Comparison of ENCODE assay signal across 10 cellular contexts in the genomic region with DNA sequence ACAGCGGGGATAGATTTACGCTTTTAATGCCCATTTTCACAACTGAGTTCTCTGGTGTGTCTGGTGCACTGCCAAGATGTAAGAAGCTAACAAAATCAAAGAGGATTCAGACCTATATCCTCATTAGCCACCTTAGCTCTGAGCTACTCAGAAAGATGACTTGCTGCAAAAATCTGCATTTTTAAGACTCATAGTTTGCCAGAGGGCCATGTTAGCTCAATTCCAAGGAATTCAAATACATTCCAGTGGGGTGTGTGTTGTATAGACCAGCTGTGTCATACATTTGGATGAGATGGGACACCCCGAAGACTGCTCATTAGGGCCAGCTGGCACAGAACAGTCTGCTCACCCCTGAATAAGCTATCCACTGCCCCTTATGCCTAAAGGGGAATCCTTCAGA. TPM values are rescaled to one million over a fixed set of nuclear protein-coding genes. Genes with fewer than 3 reads are reported as not detected.
DNase-seq lines count a peak whose midpoint lies in the region; ATAC-seq and TF ChIP-seq lines count a peak whose summit lies in the region.
"Had no signal": no experiment of that assay in that cellular context is flagged by ENCODE, and none has a peak within 500 bp of the region (broad histone marks: within the 10 kb centered on the region; RNA-seq: fewer than 3 reads in every experiment).

No MANE protein-coding gene starts in this region.

- peak overlapping the region; percentile 90 for H3K27ac Mint-ChIP-seq in CD4-positive, alpha-beta T cell

- H3K27me3 ChIP-seq in CD4-positive, alpha-beta T cell (ENCODE audit: control insufficient read depth, insufficient read depth, low read length), result no peaks in the 10 kb centered on the region
- H3K27me3 ChIP-seq in colonic mucosa (no peaks in the 10 kb centered on the region), osteoblast (ENCODE audit: insufficient read depth, low read length) (no peaks in the 10 kb centered on the region), body of pancreas (no peaks in the 10 kb centered on the region)
- H3K27me3 ChIP-seq: tibial artery had no signal

- peaks cover 5% of the 10 kb centered on the region for H3K4me1 ChIP-seq in colonic mucosa
- peaks cover 39% of the 10 kb centered on the region for H3K4me1 ChIP-seq in osteoblast (ENCODE audit: insufficient read depth, low read length)
- H3K4me1 ChIP-seq in body of pancreas, result peaks cover 21% of the 10 kb centered on the region

- H3K9me3 ChIP-seq in CD4-positive, alpha-beta T cell (ENCODE audit: control insufficient read depth, low read length), result no peaks in the 10 kb centered on the region
- H3K9me3 ChIP-seq in colonic mucosa (no peaks in the 10 kb centered on the region), osteoblast (ENCODE audit: low read depth, low read length) (no peaks in the 10 kb centered on the region), body of pancreas (no peaks in the 10 kb centered on the region)
- H3K9me3 ChIP-seq: tibial artery had no signal

- H3K27ac ChIP-seq in CD4-positive, alpha-beta T cell (ENCODE audit: low read depth, low read length), result peak overlapping the region; percentile 97
- H3K27ac ChIP-seq in colonic mucosa (peak overlapping the region; percentile 68), osteoblast (ENCODE audit: low read depth, low read length) (peak overlapping the region; percentile 66), body of pancreas (peak overlapping the region in 1 of 4 donors; percentile 10)

- intact Hi-C loops in CD4-positive, alpha-beta T cell (cut with DNase I, micrococcal nuclease), result no loop called here
- intact Hi-C loops in colonic mucosa (cut with DNase I) (no loop called here), body of pancreas (cut with DNase I) (no loop called here)

- H4K20me1 ChIP-seq in osteoblast (ENCODE audit: insufficient read depth, low read length), result no peaks in the 10 kb centered on the region

- WGBS in body of pancreas, 2 donors, result 53 to 59% methylated on average over 3 of the region's 3 CpGs

- H3K27me3 Mint-ChIP-seq in CD4-positive, alpha-beta T cell, result no peaks in the 10 kb centered on the region

- no peak for ATAC-seq in CD4-positive, alpha-beta T cell (ENCODE audit: poor library complexity)
- ATAC-seq in body of pancreas (no peak), HG03457 (IDR thresholded peaks at IDR 0.05; ENCODE audit: unreplicated experiment) (no peak)

- H3K36me3 Mint-ChIP-seq in CD4-positive, alpha-beta T cell (ENCODE audit: low read depth), result peaks cover 100% of the 10 kb centered on the region

- H3K79me2 ChIP-seq in osteoblast (ENCODE audit: insufficient read depth, low read length), result no peaks in the 10 kb centered on the region

- no peak for TF ChIP-seq POLR2A in body of pancreas (IDR thresholded peaks at IDR 0.05)

- POLR2A ChIA-PET in CD4-positive, alpha-beta T cell (lab: Charles Lee), result interaction anchor here (0.7 to 15.0 kb wide), 6 partner anchors 9 to 31 kb away, joined by 4 to 756 read pairs (median 10); partner anchors contain the start of genes CHI3L2 and DENND2D

- no peak overlapping the region for H2AFZ ChIP-seq in osteoblast (ENCODE audit: low read length)

- peak overlapping the region; percentile 99 for H3K4me3 Mint-ChIP-seq in CD4-positive, alpha-beta T cell

- H3K9ac ChIP-seq in colonic mucosa (ENCODE audit: low read depth in 2 of 2, low read length in 2 of 2), result no peak overlapping the region

- peaks cover 8% of the 10 kb centered on the region for H3K36me3 ChIP-seq in colonic mucosa
- H3K36me3 ChIP-seq in osteoblast (ENCODE audit: insufficient read depth, low read length), result peaks cover 26% of the 10 kb centered on the region
- H3K36me3 ChIP-seq in body of pancreas (replicated peaks in 1 of 2; ENCODE audit: insufficient read depth in 1 of 2, low read depth in 2 of 2), result peaks cover 0 to 9% of the 10 kb centered on the region in 2 donors

- DNase-seq in CD4-positive, alpha-beta T cell, result no peak
- peak; percentile 67 for DNase-seq in M059J (ENCODE audit: low read depth)
- no peak for DNase-seq in colonic mucosa
- peak; percentile 96 for DNase-seq in osteoblast (ENCODE audit: insufficient read length, low spot score, missing footprints)
- no peak for DNase-seq in MV-4-11 (lab: John Stamatoyannopoulos, UW)
- DNase-seq in NCI-H2196 treated with DMSO at 0.1 percent for 48 hours (lab: John Stamatoyannopoulos, UW; ENCODE audit: unreplicated experiment), result no peak
- no peak for DNase-seq in body of pancreas
- DNase-seq: NCI-H1694 had no signal

- peaks cover 100% of the 10 kb centered on the region for H3K4me1 Mint-ChIP-seq in CD4-positive, alpha-beta T cell (ENCODE audit: low read depth)

- no peak for TF ChIP-seq CTCF in CD4-positive, alpha-beta T cell (IDR thresholded peaks at IDR 0.05)
- TF ChIP-seq CTCF in colonic mucosa (IDR thresholded peaks at IDR 0.05), result no peak
- no peak for TF ChIP-seq CTCF in osteoblast (IDR thresholded peaks at IDR 0.05; ENCODE audit: extremely low read depth, low read depth, low read length)
- no peak for TF ChIP-seq CTCF in body of pancreas (IDR thresholded peaks at IDR 0.05)

- H3K4me3 ChIP-seq in colonic mucosa (no peak overlapping the region), osteoblast (ENCODE audit: insufficient read depth, low read length) (no peak overlapping the region), body of pancreas (no peak overlapping the region)
- H3K4me3 ChIP-seq: tibial artery had no signal

- H3K4me2 ChIP-seq in osteoblast (ENCODE audit: insufficient read depth, low read length), result peak overlapping the region; percentile 45

- H3K9me3 Mint-ChIP-seq in CD4-positive, alpha-beta T cell, result no peaks in the 10 kb centered on the region

- CTCF ChIA-PET in CD4-positive, alpha-beta T cell (lab: Charles Lee), result interaction anchor here (1.2 to 2.9 kb wide), 3 partner anchors 32 to 209 kb away, joined by 4 to 9 read pairs (median 7); no protein-coding TSS in a partner anchor

RNA-seq across cellular contexts. Expression of gene DENND2D, which starts 8.9 kb away (rescaled TPM):
- total RNA-seq in CD4-positive, alpha-beta T cell, result 10 to 100 TPM; 60.7 to 62.0 TPM
- total RNA-seq in M059J (2014; rRNA removed; shearing (Covaris generic)), result 4.3 and 10.2 TPM in 2 replicates
- total RNA-seq in colonic mucosa (10 to 100 TPM; 51.0 to 65.2 TPM), osteoblast (4.7 and 5.0 TPM in 2 replicates), body of pancreas (10 to 100 TPM; 16.1 to 35.3 TPM)

RNA-seq across cellular contexts. Expression of gene CHI3L2, which starts 36.0 kb away (rescaled TPM):
- total RNA-seq in CD4-positive, alpha-beta T cell, result 10 to 100 TPM; 13.9 to 15.7 TPM
- total RNA-seq in M059J (2014; rRNA removed; shearing (Covaris generic)), result 0.15 and 0.37 TPM in 2 replicates
- under 1 TPM; 0.49 to 0.53 TPM for total RNA-seq in colonic mucosa
- total RNA-seq in osteoblast, result 2.4 and 2.9 TPM in 2 replicates
- not detected for total RNA-seq in body of pancreas

RNA-seq across cellular contexts. Expression of gene CEPT1, which starts 51.5 kb away (rescaled TPM):
- total RNA-seq in CD4-positive, alpha-beta T cell, result 10 to 100 TPM; 25.0 to 27.2 TPM
- 37.7 and 49.1 TPM in 2 replicates for total RNA-seq in M059J (2014; rRNA removed; shearing (Covaris generic))
- 10 to 100 TPM; 35.7 to 38.7 TPM for total RNA-seq in colonic mucosa
- total RNA-seq in osteoblast, result 32.4 and 37.3 TPM in 2 replicates
- total RNA-seq in body of pancreas, result 10 to 100 TPM; 16.9 to 26.0 TPM

RNA-seq across cellular contexts. Expression of gene DRAM2, which starts 51.6 kb away (rescaled TPM):
- total RNA-seq in CD4-positive, alpha-beta T cell, result 10 to 100 TPM; 35.7 to 38.7 TPM
- 39.2 and 53.8 TPM in 2 replicates for total RNA-seq in M059J (2014; rRNA removed; shearing (Covaris generic))
- 10 to 100 TPM; 35.8 to 88.8 TPM for total RNA-seq in colonic mucosa
- 45.6 and 66.0 TPM in 2 replicates for total RNA-seq in osteoblast
- 10 to 100 TPM; 11.9 to 27.5 TPM for total RNA-seq in body of pancreas

Comparison
In these comparisons a context has a peak if more than half of its experiments do, and no peak if none do; other contexts are left out.
1. DNase-seq: peak in M059J (single experiment) and osteoblast (single experiment); none in CD4-positive, alpha-beta T cell (0 of 10), colonic mucosa (single experiment), MV-4-11 (single experiment), NCI-H2196 treated with DMSO at 0.1 percent for 48 hours (single experiment) and body of pancreas (0 of 4).